Comparison of ENCODE assay signal across 19 cellular contexts in genomic region chr7:101466871-101467270, GRCh38.
A peak's percentile ranks its signal among the peaks of the same experiment; 100 is the strongest.
DNase-seq lines count a peak whose midpoint lies in the region; ATAC-seq, FAIRE-seq and TF ChIP-seq lines count a peak whose summit lies in the region.
"Had no signal": no experiment of that assay in that cellular context is flagged by ENCODE, and none has a peak within 500 bp of the region (broad histone marks: within the 10 kb centered on the region; RNA-seq: fewer than 3 reads in every experiment).

No MANE protein-coding gene starts in this region.

- no peaks in the 10 kb centered on the region for H3K27me3 ChIP-seq in pancreas

- no peaks in the 10 kb centered on the region for H3K36me3 Mint-ChIP-seq in activated T-cell treated with anti-CD3 and anti-CD28 coated beads, Interleukin-2, amount 50 U/mL, for 4 hours (ENCODE audit: insufficient read depth)

- peak; percentile 91 for DNase-seq in Daoy (ENCODE audit: low read depth)
- peak; percentile 27 for DNase-seq in NCI-H226
- peak; percentile 25 for DNase-seq in islet precursor cell
- peak in 3 of 6 donors; percentile 51 to 61 (median 60) for DNase-seq in pancreas
- DNase-seq in nucleus accumbens (lab: John Stamatoyannopoulos, UW): no peak
- DNase-seq in activated T-cell treated with anti-CD3 and anti-CD28 coated beads, Interleukin-2, amount 50 U/mL, for 4 hours: no peak
- DNase-seq in mucosa of descending colon: no peak
- DNase-seq: AML-193, Calu3, DMS79, GOT3, HFFc6, KBM-7, MM.1S, NCI-H187 treated with DMSO at 0.1 percent for 48 hours, RPMI8226 had no signal

- WGBS in pancreas, 2 donors: 37 to 46% methylated on average over 6 of the region's 6 CpGs

- no peak overlapping the region for H3K4me3 ChIP-seq in pancreas
- H3K4me3 ChIP-seq in mucosa of descending colon: no peak overlapping the region

- H3K9me3 ChIP-seq in pancreas (no peaks in the 10 kb centered on the region), mucosa of descending colon (no peaks in the 10 kb centered on the region)

- no peaks in the 10 kb centered on the region for H3K36me3 ChIP-seq in pancreas
- H3K36me3 ChIP-seq in mucosa of descending colon (ENCODE audit: low read depth): no peaks in the 10 kb centered on the region

- H3K27ac ChIP-seq in pancreas: no peak overlapping the region

- H3K4me1 ChIP-seq in pancreas (no peaks in the 10 kb centered on the region), mucosa of descending colon (ENCODE audit: low read depth) (no peaks in the 10 kb centered on the region)

- H3K4me1 Mint-ChIP-seq in activated T-cell treated with anti-CD3 and anti-CD28 coated beads, Interleukin-2, amount 50 U/mL, for 4 hours (ENCODE audit: low read depth): peaks cover 4% of the 10 kb centered on the region

- H3K27me3 Mint-ChIP-seq in activated T-cell treated with anti-CD3 and anti-CD28 coated beads, Interleukin-2, amount 50 U/mL, for 4 hours (ENCODE audit: low read depth): peaks cover 2% of the 10 kb centered on the region

- peak in 3 of 4 donors; percentile 40 to 78 (median 71) for ATAC-seq in pancreas
- ATAC-seq in GM19397 (IDR thresholded peaks at IDR 0.05; ENCODE audit: unreplicated experiment): no peak
- ATAC-seq in activated T-cell treated with anti-CD3 and anti-CD28 coated beads, Interleukin-2, amount 50 U/mL, for 4 hours: no peak
- no peak for ATAC-seq in mucosa of descending colon

- H3K4me3 Mint-ChIP-seq in activated T-cell treated with anti-CD3 and anti-CD28 coated beads, Interleukin-2, amount 50 U/mL, for 4 hours: no peak overlapping the region
- H3K4me3 Mint-ChIP-seq: HFFc6 had no signal

- intact Hi-C loops in pancreas (cut with DNase I): no loop called here
- intact Hi-C loops in mucosa of descending colon (cut with DNase I, micrococcal nuclease): no loop called here

- FAIRE-seq in pancreas (lab: Jason Lieb, UNC): no peak
- FAIRE-seq: G401.6, GM12891 had no signal

- H3K9me3 Mint-ChIP-seq in activated T-cell treated with anti-CD3 and anti-CD28 coated beads, Interleukin-2, amount 50 U/mL, for 4 hours: no peaks in the 10 kb centered on the region
- H3K9me3 Mint-ChIP-seq: HFFc6 had no signal

- no peak for TF ChIP-seq CTCF in pancreas (IDR thresholded peaks at IDR 0.05)
- TF ChIP-seq CTCF in mucosa of descending colon (IDR thresholded peaks at IDR 0.05): no peak

Comparison
In these comparisons a context has a peak if more than half of its experiments do, and no peak if none do; other contexts are left out.
1. DNase-seq: peak in Daoy (single experiment), NCI-H226 (single experiment) and islet precursor cell (single experiment); none in nucleus accumbens (0 of 56), activated T-cell treated with anti-CD3 and anti-CD28 coated beads, Interleukin-2, amount 50 U/mL, for 4 hours (single experiment) and mucosa of descending colon (0 of 3).
2. ATAC-seq: peak in pancreas (3 of 4); none in GM19397 (single experiment), activated T-cell treated with anti-CD3 and anti-CD28 coated beads, Interleukin-2, amount 50 U/mL, for 4 hours (0 of 2) and mucosa of descending colon (single experiment).